16 cellular contexts compared by ENCODE assay signal in the genomic region with DNA sequence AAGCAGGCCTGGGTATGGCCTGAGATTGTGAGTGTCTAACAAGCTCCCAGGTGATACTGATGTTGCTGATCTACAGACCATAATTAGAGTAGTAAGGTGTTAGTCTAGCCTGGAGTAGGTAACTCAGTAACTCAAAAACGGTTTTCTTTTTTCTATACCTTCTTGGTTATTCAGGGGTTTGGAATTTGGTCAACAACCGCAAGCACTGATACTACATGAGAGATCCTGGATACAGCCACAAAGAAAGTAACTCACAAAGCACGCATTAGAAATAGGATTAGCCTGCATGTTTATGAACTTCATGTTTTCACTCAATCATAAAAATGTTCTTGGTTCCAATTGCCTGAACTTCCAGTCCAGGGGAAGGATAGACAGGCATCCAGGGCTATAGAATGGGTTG.
A peak's percentile ranks its signal among the peaks of the same experiment; 100 is the strongest.
DNase-seq lines count a peak whose midpoint lies in the region; TF ChIP-seq lines count a peak whose summit lies in the region.
"Had no signal": no experiment of that assay in that cellular context is flagged by ENCODE, and none has a peak within 500 bp of the region (broad histone marks: within the 10 kb centered on the region; RNA-seq: fewer than 3 reads in every experiment).

No MANE protein-coding gene starts in this region.

- H3K36me3 ChIP-seq in uterus, result no peaks in the 10 kb centered on the region
- H3K36me3 ChIP-seq in breast epithelium, result no peaks in the 10 kb centered on the region

- CTCF ChIA-PET in Calu3 (lab: Charles Lee), result no interaction called here

- H3K27me3 Mint-ChIP-seq in Calu3 (ENCODE audit: unreplicated experiment), result no peaks in the 10 kb centered on the region
- H3K27me3 Mint-ChIP-seq: CD4-positive, alpha-beta memory T cell had no signal

- intact Hi-C loops in Calu3 (cut with micrococcal nuclease; ENCODE audit: unreplicated experiment) (no loop called here), uterus (cut with DNase I; ENCODE audit: low total_unique reads) (no loop called here), breast epithelium (cut with DNase I; ENCODE audit: low total_unique reads) (no loop called here)

- no peaks in the 10 kb centered on the region for H3K9me3 Mint-ChIP-seq in Calu3 (ENCODE audit: low read depth, unreplicated experiment)

- no peak overlapping the region for H3K27ac Mint-ChIP-seq in Calu3 (ENCODE audit: unreplicated experiment)
- H3K27ac Mint-ChIP-seq: CD4-positive, alpha-beta memory T cell had no signal

- no peaks in the 10 kb centered on the region for H3K36me3 Mint-ChIP-seq in Calu3 (ENCODE audit: insufficient read depth, unreplicated experiment)
- H3K36me3 Mint-ChIP-seq: CD4-positive, alpha-beta memory T cell had no signal

- H3K9me3 ChIP-seq in uterus (no peaks in the 10 kb centered on the region), breast epithelium (no peaks in the 10 kb centered on the region)

- H3K27ac ChIP-seq in uterus (no peak overlapping the region), breast epithelium (no peak overlapping the region)
- H3K27ac ChIP-seq: GM23248 had no signal

- no peak for TF ChIP-seq CTCF in Calu3 (IDR thresholded peaks at IDR 0.05; ENCODE audit: unreplicated experiment)
- TF ChIP-seq CTCF in uterus (IDR thresholded peaks at IDR 0.05), result no peak
- TF ChIP-seq CTCF in breast epithelium (IDR thresholded peaks at IDR 0.05), result no peak

- H3K4me1 Mint-ChIP-seq in Calu3 (ENCODE audit: low read depth, unreplicated experiment), result no peaks in the 10 kb centered on the region
- H3K4me1 Mint-ChIP-seq: CD4-positive, alpha-beta memory T cell had no signal

- H3K4me1 ChIP-seq in uterus (no peaks in the 10 kb centered on the region), breast epithelium (no peaks in the 10 kb centered on the region)

- no peak overlapping the region for H3K4me3 Mint-ChIP-seq in Calu3 (ENCODE audit: low read depth, unreplicated experiment)
- H3K4me3 Mint-ChIP-seq: CD4-positive, alpha-beta memory T cell had no signal

- no peak for TF ChIP-seq POLR2A in uterus (IDR thresholded peaks at IDR 0.05)
- TF ChIP-seq POLR2A in breast epithelium (IDR thresholded peaks at IDR 0.05), result no peak

- DNase-seq in Calu3 (peak; percentile 0), M059J (ENCODE audit: low read depth) (peak; percentile 72), glomerular visceral epithelial cell (ENCODE audit: extremely low spot score) (peak; percentile 51), uterus (no peak), GM19238 (ENCODE audit: insufficient read length, low spot score) (no peak), breast epithelium (ENCODE audit: low spot score in 2 of 2) (no peak), amniotic stem cell (lab: John Stamatoyannopoulos, UW) (no peak)
- DNase-seq: 8988T; C1 segment of cervical spinal cord; CD4-positive, alpha-beta memory T cell; COR-L47; DMS153; DND-41; GM23248; H7; HCEC 1CT had no signal

- BruUV-seq in Calu3 (replicated peaks; lab: Mats Ljungman, UMichigan), result no TSS peak

- H3K27me3 ChIP-seq in uterus (no peaks in the 10 kb centered on the region), breast epithelium (no peaks in the 10 kb centered on the region)

- no peak overlapping the region for H3K4me3 ChIP-seq in uterus
- H3K4me3 ChIP-seq in breast epithelium, result no peak overlapping the region
- H3K4me3 ChIP-seq: GM23248 had no signal

Comparison
In these comparisons a context has a peak if more than half of its experiments do, and no peak if none do; other contexts are left out.
1. DNase-seq: peak in Calu3 (single experiment), M059J (single experiment) and glomerular visceral epithelial cell (single experiment); none in uterus (0 of 2), GM19238 (single experiment), breast epithelium (0 of 2) and amniotic stem cell (single experiment).